8 cellular contexts compared by ENCODE assay signal in genomic region chr4:15805583-15806517, GRCh38. TPM values are rescaled to one million over a fixed set of nuclear protein-coding genes. Genes with fewer than 3 reads are reported as not detected.
DNase-seq lines count a peak whose midpoint lies in the region; ATAC-seq and TF ChIP-seq lines count a peak whose summit lies in the region.

No MANE protein-coding gene starts in this region.

- H3K4me1 Mint-ChIP-seq in neural crest cell = no peaks in the 10 kb centered on the region

- H3K27ac ChIP-seq in BLaER1 treated with 17β-estradiol and CSF1 and Interleukin-3, amounts not matched to agents 10 nM and 100 nM = peak overlapping the region in 8 of 11 experiments; percentile 3 to 84 (median 79); a peak in 14 of 22 replicates

- peaks cover 0 to 4% (median 0%) of the 10 kb centered on the region in 11 experiments; a peak in 3 of 22 replicates for H4K20me1 ChIP-seq in BLaER1 treated with 17β-estradiol and CSF1 and Interleukin-3, amounts not matched to agents 10 nM and 100 nM

- no peak overlapping the region for H3K4me3 ChIP-seq in BLaER1 treated with 17β-estradiol and CSF1 and Interleukin-3, amounts not matched to agents 10 nM and 100 nM
- no peak overlapping the region for H3K4me3 ChIP-seq in fibroblast of mammary gland (ENCODE audit: control insufficient read depth, low read depth, low read length)

- peak; percentile 82 for TF ChIP-seq CTCF in fibroblast of mammary gland (conservative IDR thresholded peaks at IDR 0.05; ENCODE audit: control insufficient read depth, insufficient read depth, low read depth, low read length)
- peak; percentile 89 for TF ChIP-seq CTCF in neural crest cell (conservative IDR thresholded peaks at IDR 0.05)

- no peak overlapping the region for H3K4me3 Mint-ChIP-seq in neural crest cell

- H3K4me1 ChIP-seq in BLaER1 treated with 17β-estradiol and CSF1 and Interleukin-3, amounts not matched to agents 10 nM and 100 nM = peaks cover 35 to 75% (median 67%) of the 10 kb centered on the region in 10 experiments

- peaks cover 0 to 41% (median 15%) of the 10 kb centered on the region in 11 experiments; a peak in 15 of 22 replicates for H3K9me3 ChIP-seq in BLaER1 treated with 17β-estradiol and CSF1 and Interleukin-3, amounts not matched to agents 10 nM and 100 nM (replicated peaks in 1 of 11)

- H3K27ac Mint-ChIP-seq in neural crest cell (ENCODE audit: unreplicated experiment) = no peak overlapping the region

- H3K36me3 Mint-ChIP-seq in neural crest cell (ENCODE audit: low read depth) = no peaks in the 10 kb centered on the region

- peak overlapping the region; percentile 26 to 89 (median 80); a peak in 21 of 22 replicates for H3K4me2 ChIP-seq in BLaER1 treated with 17β-estradiol and CSF1 and Interleukin-3, amounts not matched to agents 10 nM and 100 nM

- ATAC-seq in GM18502 (IDR thresholded peaks at IDR 0.05; ENCODE audit: poor library complexity, unreplicated experiment) (peak; percentile 73), HG02973 (IDR thresholded peaks at IDR 0.05; ENCODE audit: unreplicated experiment) (peak; percentile 37), HG03439 (IDR thresholded peaks at IDR 0.05; ENCODE audit: unreplicated experiment) (no peak)

- H3K9ac ChIP-seq in BLaER1 treated with 17β-estradiol and CSF1 and Interleukin-3, amounts not matched to agents 10 nM and 100 nM = no peak overlapping the region

- H3K27me3 Mint-ChIP-seq in neural crest cell (ENCODE audit: low read depth) = peaks cover 28% of the 10 kb centered on the region

- H3K27me3 ChIP-seq in BLaER1 treated with 17β-estradiol and CSF1 and Interleukin-3, amounts not matched to agents 10 nM and 100 nM = no peaks in the 10 kb centered on the region

- peaks cover 0 to 61% (median 25%) of the 10 kb centered on the region in 11 experiments; a peak in 13 of 22 replicates for H3K36me3 ChIP-seq in BLaER1 treated with 17β-estradiol and CSF1 and Interleukin-3, amounts not matched to agents 10 nM and 100 nM

- H3K9me3 Mint-ChIP-seq in neural crest cell = no peaks in the 10 kb centered on the region

- DNase-seq in NCI-H345 (lab: John Stamatoyannopoulos, UW) = peak; percentile 39
- DNase-seq in activated CD4-positive, alpha-beta T cell treated with anti-CD3 and anti-CD28 coated beads for 4 hours = peak; percentile 19 to 60
- peak; percentile 70 for DNase-seq in fibroblast of mammary gland (ENCODE audit: low read depth)
- DNase-seq in neural crest cell (ENCODE audit: low read depth, low spot score) = peak; percentile 40

RNA-seq across cellular contexts. Expression of gene CD38, which starts 27.7 kb away (rescaled TPM):
- total RNA-seq in neural crest cell = 0.05 and 0.11 TPM in 2 replicates
